Comparison of ENCODE assay signal across 19 cellular contexts in genomic region chr10:107034023-107034422, GRCh38.
"Had no signal": no experiment of that assay in that cellular context is flagged by ENCODE, and none has a peak within 500 bp of the region (broad histone marks: within the 10 kb centered on the region; RNA-seq: fewer than 3 reads in every experiment).

No MANE protein-coding gene starts in this region.

- H3K4me3 Mint-ChIP-seq: T-cell had no signal

- H3K9me3 ChIP-seq: MG63 had no signal

- H3K27me3 ChIP-seq: MG63 had no signal

- H3K36me3 Mint-ChIP-seq: T-cell had no signal

- H3K36me3 ChIP-seq: MG63 had no signal

- DNase-seq: Karpas-422, KG1, MG63, NCI-H1092, NCI-H1436 treated with DMSO at 0.1 percent for 48 hours, NCI-H1694, NCI-H1930, NCI-H2081, NCI-H2107, NCI-H226, NCI-H446, NCI-H510A, NCI-H524 treated with DMSO at 0.1 percent for 48 hours, Right ventricle myocardium superior, RPMI8226, SIG-M5, SW 1271, T-cell had no signal

- H3K4me3 ChIP-seq: MG63 had no signal

- FAIRE-seq: RCC 7860 had no signal

- H3K4me1 Mint-ChIP-seq: T-cell had no signal

- ATAC-seq: T-cell had no signal

- H3K27ac Mint-ChIP-seq: T-cell had no signal
